In the genomic region with DNA sequence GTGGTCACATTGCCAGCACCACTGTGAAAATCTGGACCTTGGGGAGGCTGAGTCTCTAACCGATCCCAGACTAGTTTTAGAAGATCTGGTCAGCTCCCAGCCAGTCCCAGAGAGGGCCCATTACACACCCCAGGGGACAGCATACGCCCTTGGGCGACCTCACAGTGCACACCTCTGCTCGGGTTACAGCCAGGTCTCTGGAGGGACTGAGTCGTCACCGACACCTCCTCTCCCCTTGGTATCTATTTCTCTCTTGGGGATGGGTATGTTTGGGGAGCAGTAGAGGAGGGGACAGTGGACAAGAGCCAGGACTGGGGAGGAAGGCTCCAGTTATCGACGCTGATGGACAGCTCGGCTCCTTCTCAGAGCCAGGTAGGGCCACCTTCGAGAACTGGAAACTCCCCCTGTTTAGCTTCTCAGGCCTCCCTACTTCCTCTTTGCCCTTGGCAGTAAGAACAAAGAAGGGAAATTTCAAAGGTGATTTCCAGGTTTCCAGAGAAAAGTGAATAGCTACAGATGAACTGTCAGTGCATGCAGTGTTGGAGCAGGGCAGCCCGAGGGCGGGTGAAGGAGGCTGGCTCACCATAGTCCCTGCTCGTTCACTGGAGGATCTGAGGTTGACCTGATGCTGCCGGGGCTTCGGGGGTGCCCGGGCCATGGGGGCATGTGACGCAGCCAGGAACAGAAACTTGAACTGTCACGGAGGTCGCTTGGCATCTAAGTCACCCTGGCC, we compare ENCODE assay signal across 10 cellular contexts. TPM values are rescaled to one million over a fixed set of nuclear protein-coding genes. Genes with fewer than 3 reads are reported as not detected.
DNase-seq lines count a peak whose midpoint lies in the region; ATAC-seq and TF ChIP-seq lines count a peak whose summit lies in the region.
"Had no signal": no experiment of that assay in that cellular context is flagged by ENCODE, and none has a peak within 500 bp of the region (broad histone marks: within the 10 kb centered on the region; RNA-seq: fewer than 3 reads in every experiment).

No MANE protein-coding gene starts in this region.

- no peak overlapping the region for H3K4me3 Mint-ChIP-seq in activated T-cell treated with anti-CD3 and anti-CD28 coated beads, Interleukin-2, amount 50 U/mL, for 24 hours
- H3K4me3 Mint-ChIP-seq in endodermal cell (no peak overlapping the region), Caco-2 (ENCODE audit: unreplicated experiment) (no peak overlapping the region)
- H3K4me3 Mint-ChIP-seq: central memory CD8-positive, alpha-beta T cell had no signal

- H3K4me1 ChIP-seq in endodermal cell (ENCODE audit: control insufficient read depth, insufficient read depth, low read length) (peaks cover 26% of the 10 kb centered on the region), Caco-2 (peaks cover 16% of the 10 kb centered on the region)

- ATAC-seq in HG03039 (IDR thresholded peaks at IDR 0.05; ENCODE audit: unreplicated experiment) (peak; percentile 44), HG02970 (IDR thresholded peaks at IDR 0.05; ENCODE audit: low FRiP score, unreplicated experiment) (no peak)

- H3K27ac ChIP-seq in endodermal cell (ENCODE audit: low read depth, low read length) (no peak overlapping the region), substantia nigra (ENCODE audit: low read depth, low read length, poor library complexity, severe bottlenecking) (peak overlapping the region; percentile 58)
- H3K27ac ChIP-seq: right lobe of liver had no signal

- no peak overlapping the region for H3K4me3 ChIP-seq in endodermal cell (ENCODE audit: low read length)
- H3K4me3 ChIP-seq in Caco-2 (ENCODE audit: low read depth, low read length) = no peak overlapping the region
- H3K4me3 ChIP-seq: right lobe of liver had no signal

- no peak for DNase-seq in activated T-cell treated with anti-CD3 and anti-CD28 coated beads, Interleukin-2, amount 50 U/mL, for 24 hours
- DNase-seq in activated T-cell treated with anti-CD3 and anti-CD28 coated beads, Interleukin-2, amount 50 U/mL, for 1 hour = no peak
- DNase-seq in endodermal cell (no peak), substantia nigra (lab: John Stamatoyannopoulos, UW) (peak in 5 of 49 donors; percentile 26 to 43 (median 39)), Caco-2 (no peak), NCI-H2196 (lab: John Stamatoyannopoulos, UW; ENCODE audit: unreplicated experiment) (no peak)

- intact Hi-C loops in Caco-2 (cut with micrococcal nuclease; ENCODE audit: unreplicated experiment) = no loop called here

- H3K27me3 Mint-ChIP-seq in activated T-cell treated with anti-CD3 and anti-CD28 coated beads, Interleukin-2, amount 50 U/mL, for 24 hours = peaks cover 7% of the 10 kb centered on the region
- H3K27me3 Mint-ChIP-seq in endodermal cell (ENCODE audit: insufficient read depth) = peaks cover 2% of the 10 kb centered on the region
- H3K27me3 Mint-ChIP-seq in Caco-2 (ENCODE audit: insufficient read depth, unreplicated experiment) = no peaks in the 10 kb centered on the region
- H3K27me3 Mint-ChIP-seq: central memory CD8-positive, alpha-beta T cell had no signal

- H3K9me3 ChIP-seq in endodermal cell (ENCODE audit: control insufficient read depth, low read length) (no peaks in the 10 kb centered on the region), Caco-2 (no peaks in the 10 kb centered on the region)
- H3K9me3 ChIP-seq: right lobe of liver had no signal

- WGBS in endodermal cell (ENCODE audit: insufficient coverage in 1 of 2, insufficient read length in 1 of 2), 2 experiments = 86 to 93% methylated on average over 13 to 19 of the region's 19 CpGs

- H3K9ac ChIP-seq in endodermal cell (ENCODE audit: extremely low read depth, low read length, poor library complexity, severe bottlenecking) = no peak overlapping the region

- H3K27ac Mint-ChIP-seq in activated T-cell treated with anti-CD3 and anti-CD28 coated beads, Interleukin-2, amount 50 U/mL, for 24 hours = peak overlapping the region; percentile 61
- H3K27ac Mint-ChIP-seq in endodermal cell (peak overlapping the region; percentile 26), Caco-2 (ENCODE audit: unreplicated experiment) (no peak overlapping the region)

- H3K36me3 ChIP-seq in endodermal cell (ENCODE audit: control insufficient read depth, insufficient read depth, low read length) = no peaks in the 10 kb centered on the region
- H3K36me3 ChIP-seq in Caco-2 (ENCODE audit: control insufficient read depth, insufficient read depth, low read length) = no peaks in the 10 kb centered on the region
- H3K36me3 ChIP-seq: right lobe of liver had no signal

- TF ChIP-seq CTCF in endodermal cell (conservative IDR thresholded peaks at IDR 0.05) (no peak), Caco-2 (IDR thresholded peaks at IDR 0.05; ENCODE audit: insufficient read depth in 1 of 2, low read depth in 1 of 2, low read length in 1 of 2, severe bottlenecking in 1 of 2, unreplicated experiment in 1 of 2) (no peak)

- CTCF ChIA-PET in Caco-2 (lab: Charles Lee) = interaction anchor here (2.2 kb wide), 1 partner anchor 16 kb away, joined by 16 read pairs; a partner anchor contains a TSS

- H3K9me3 Mint-ChIP-seq in activated T-cell treated with anti-CD3 and anti-CD28 coated beads, Interleukin-2, amount 50 U/mL, for 24 hours = no peaks in the 10 kb centered on the region
- H3K9me3 Mint-ChIP-seq in endodermal cell (no peaks in the 10 kb centered on the region), Caco-2 (ENCODE audit: unreplicated experiment) (no peaks in the 10 kb centered on the region)
- H3K9me3 Mint-ChIP-seq: central memory CD8-positive, alpha-beta T cell had no signal

- BruUV-seq in Caco-2 (replicated peaks; lab: Mats Ljungman, UMichigan) = no TSS peak

- no peaks in the 10 kb centered on the region for H3K27me3 ChIP-seq in endodermal cell (ENCODE audit: control insufficient read depth, insufficient read depth, low read length, poor library complexity, severe bottlenecking)
- no peaks in the 10 kb centered on the region for H3K27me3 ChIP-seq in Caco-2 (replicated peaks; ENCODE audit: control insufficient read depth, insufficient read depth, low read length)
- H3K27me3 ChIP-seq: right lobe of liver had no signal

- POLR2A ChIA-PET in Caco-2 (lab: Charles Lee) = interaction anchor here (0.6 kb wide), 1 partner anchor 39 kb away, joined by 3 read pairs; no protein-coding TSS in a partner anchor

- no peaks in the 10 kb centered on the region for H3K36me3 Mint-ChIP-seq in activated T-cell treated with anti-CD3 and anti-CD28 coated beads, Interleukin-2, amount 50 U/mL, for 24 hours (ENCODE audit: low read depth)
- H3K36me3 Mint-ChIP-seq in endodermal cell (ENCODE audit: low read depth) = no peaks in the 10 kb centered on the region
- no peaks in the 10 kb centered on the region for H3K36me3 Mint-ChIP-seq in Caco-2 (ENCODE audit: insufficient read depth, unreplicated experiment)

- H3K4me1 Mint-ChIP-seq in activated T-cell treated with anti-CD3 and anti-CD28 coated beads, Interleukin-2, amount 50 U/mL, for 24 hours (ENCODE audit: low read depth) = peaks cover 45% of the 10 kb centered on the region
- H3K4me1 Mint-ChIP-seq in endodermal cell = peaks cover 50% of the 10 kb centered on the region
- no peaks in the 10 kb centered on the region for H3K4me1 Mint-ChIP-seq in Caco-2 (ENCODE audit: low read depth, unreplicated experiment)

RNA-seq across cellular contexts. Expression of a gene that starts 4.4 kb away (rescaled TPM):
- total RNA-seq in endodermal cell (10 to 100 TPM; 82.5 to 92.1 TPM), Caco-2 (2022) (29.9 and 31.4 TPM in 2 replicates)
- 76.4 TPM for polyA plus RNA-seq in endodermal cell (2013, experiment 1 of 2)
- 67.9 TPM for polyA plus RNA-seq in endodermal cell (2013, experiment 2 of 2)

RNA-seq across cellular contexts. Expression of a gene that starts 16.4 kb away (rescaled TPM):
- total RNA-seq in endodermal cell (10 to 100 TPM; 14.6 to 16.7 TPM), Caco-2 (2022) (19.3 and 21.6 TPM in 2 replicates)
- polyA plus RNA-seq in endodermal cell (2013, experiment 1 of 2) = 13.0 TPM
- 14.1 TPM for polyA plus RNA-seq in endodermal cell (2013, experiment 2 of 2)

RNA-seq across cellular contexts. Expression of a gene that starts 30.4 kb away (rescaled TPM):
- 1 to 10 TPM; 2.6 to 3.6 TPM for total RNA-seq in endodermal cell
- 3.5 TPM for polyA plus RNA-seq in endodermal cell (2013, experiment 1 of 2)
- 2.6 TPM for polyA plus RNA-seq in endodermal cell (2013, experiment 2 of 2)
- 2.5 and 7.4 TPM in 2 replicates for total RNA-seq in Caco-2 (2022)

RNA-seq across cellular contexts. Expression of a gene that starts 58.2 kb away (rescaled TPM):
- total RNA-seq in endodermal cell = 10 to 100 TPM; 33.1 to 34.8 TPM
- 16.5 TPM for polyA plus RNA-seq in endodermal cell (2013, experiment 1 of 2)
- polyA plus RNA-seq in endodermal cell (2013, experiment 2 of 2) = 14.9 TPM
- 62.5 and 69.1 TPM in 2 replicates for total RNA-seq in Caco-2 (2022)
